19 cellular contexts compared by ENCODE assay signal in the genomic region with DNA sequence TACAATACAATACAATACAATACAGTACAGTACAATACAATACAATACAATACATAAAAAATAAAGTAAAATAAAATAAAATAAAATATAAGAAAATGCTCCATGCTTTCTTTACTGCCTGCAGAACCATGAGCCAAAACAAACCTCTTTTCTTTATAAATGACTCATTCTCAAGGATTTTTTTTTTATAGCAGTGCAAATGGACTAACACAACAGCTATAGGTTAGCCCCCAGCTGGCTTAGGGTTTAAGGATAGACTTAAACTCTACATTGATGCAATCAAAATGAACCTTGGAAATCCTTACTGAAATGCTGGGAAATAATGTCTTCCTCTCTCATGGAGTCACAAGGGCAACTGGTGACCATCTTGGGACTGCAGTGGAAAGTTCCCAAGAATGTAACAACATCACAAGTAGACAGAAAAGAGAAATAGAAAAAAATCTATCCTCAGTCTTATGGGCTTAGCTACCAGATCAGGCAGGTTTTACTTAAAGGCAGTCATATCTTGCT.
DNase-seq lines count a peak whose midpoint lies in the region; ATAC-seq, FAIRE-seq and TF ChIP-seq lines count a peak whose summit lies in the region.
"Had no signal": no experiment of that assay in that cellular context is flagged by ENCODE, and none has a peak within 500 bp of the region (broad histone marks: within the 10 kb centered on the region; RNA-seq: fewer than 3 reads in every experiment).

No MANE protein-coding gene starts in this region.

- H3K79me2 ChIP-seq in OCI-LY7 (ENCODE audit: insufficient read depth, low read depth, low read length) = no peaks in the 10 kb centered on the region

- no peak for TF ChIP-seq RAD21 in A549 (conservative IDR thresholded peaks at IDR 0.05 in 1 of 2, IDR thresholded peaks at IDR 0.05 in 1 of 2)

- H4K20me1 ChIP-seq in OCI-LY7 (ENCODE audit: insufficient read depth, low read length) = no peaks in the 10 kb centered on the region
- H4K20me1 ChIP-seq: BLaER1 treated with 17β-estradiol and CSF1 and Interleukin-3, amounts not matched to agents 10 nM and 100 nM had no signal

- H3K9me3 ChIP-seq in A549 (no peaks in the 10 kb centered on the region; the same call in 2 of the 3 replicates), OCI-LY7 (ENCODE audit: low read length) (no peaks in the 10 kb centered on the region), Peyer's patch (no peaks in the 10 kb centered on the region)
- H3K9me3 ChIP-seq: BLaER1 treated with 17β-estradiol and CSF1 and Interleukin-3, amounts not matched to agents 10 nM and 100 nM; SJSA1 had no signal

- no peak overlapping the region for H3K4me3 ChIP-seq in A549
- no peak overlapping the region for H3K4me3 ChIP-seq in brain microvascular endothelial cell (ENCODE audit: low read depth, low read length)
- H3K4me3 ChIP-seq in OCI-LY7 (ENCODE audit: low read depth, low read length, poor library complexity, severe bottlenecking) = no peak overlapping the region
- no peak overlapping the region for H3K4me3 ChIP-seq in Peyer's patch
- H3K4me3 ChIP-seq: BLaER1 treated with 17β-estradiol and CSF1 and Interleukin-3, amounts not matched to agents 10 nM and 100 nM; SJSA1 had no signal

- H2AFZ ChIP-seq in OCI-LY7 (ENCODE audit: low read length) = no peak overlapping the region

- POLR2A ChIA-PET in A549 (lab: Yijun Ruan, JAX) = no interaction called here
- POLR2A ChIA-PET in OCI-LY7 (lab: Charles Lee) = no interaction called here

- TF ChIP-seq CTCF in A549 (IDR thresholded peaks at IDR 0.05) (no peak), brain microvascular endothelial cell (IDR thresholded peaks at IDR 0.05; ENCODE audit: low read depth, low read length, missing control alignments) (no peak), OCI-LY7 (conservative IDR thresholded peaks at IDR 0.05; ENCODE audit: low read length) (no peak), Peyer's patch (IDR thresholded peaks at IDR 0.05) (no peak)

- BruUV-seq in OCI-LY7 (replicated peaks; lab: Mats Ljungman, UMichigan) = no TSS peak

- no peak for FAIRE-seq in A549 (lab: Jason Lieb, UNC)
- FAIRE-seq: A204.1 had no signal

- H3K4me2 ChIP-seq in A549 (no peak overlapping the region), OCI-LY7 (ENCODE audit: low read length) (no peak overlapping the region)
- H3K4me2 ChIP-seq: BLaER1 treated with 17β-estradiol and CSF1 and Interleukin-3, amounts not matched to agents 10 nM and 100 nM; KMS-11 had no signal

- in situ Hi-C loops in brain microvascular endothelial cell (cut with HindIII; ENCODE audit: low pct_ligation_motif_present, low sequenced_read_pairs) = no loop called here

- no peak for ATAC-seq in A549
- ATAC-seq: CD8-positive, alpha-beta T cell had no signal

- no peak for TF ChIP-seq EP300 in A549 (IDR thresholded peaks at IDR 0.05)

- H3K27me3 ChIP-seq in brain microvascular endothelial cell (replicated peaks) = no peaks in the 10 kb centered on the region
- no peaks in the 10 kb centered on the region for H3K27me3 ChIP-seq in Peyer's patch
- H3K27me3 ChIP-seq: BLaER1 treated with 17β-estradiol and CSF1 and Interleukin-3, amounts not matched to agents 10 nM and 100 nM; SJSA1 had no signal

- H3K9me2 ChIP-seq in OCI-LY7 (ENCODE audit: insufficient read depth, low read length) = no peaks in the 10 kb centered on the region

- TF ChIP-seq POLR2A in A549 (IDR thresholded peaks at IDR 0.05; ENCODE audit: low read length) (no peak), Peyer's patch (IDR thresholded peaks at IDR 0.05) (no peak)

- H3K4me1 ChIP-seq in A549 (peaks cover 37% of the 10 kb centered on the region), OCI-LY7 (ENCODE audit: insufficient read depth, low read length, poor library complexity, severe bottlenecking) (no peaks in the 10 kb centered on the region), Peyer's patch (no peaks in the 10 kb centered on the region)
- H3K4me1 ChIP-seq: BLaER1 treated with 17β-estradiol and CSF1 and Interleukin-3, amounts not matched to agents 10 nM and 100 nM had no signal

- peak overlapping the region; percentile 2 to 54; a peak in 2 of 6 replicates for H3K27ac ChIP-seq in A549
- no peak overlapping the region for H3K27ac ChIP-seq in brain microvascular endothelial cell
- H3K27ac ChIP-seq in OCI-LY7 (ENCODE audit: low read depth, low read length, poor library complexity, severe bottlenecking) = no peak overlapping the region
- no peak overlapping the region for H3K27ac ChIP-seq in Peyer's patch
- H3K27ac ChIP-seq: BLaER1 treated with 17β-estradiol and CSF1 and Interleukin-3, amounts not matched to agents 10 nM and 100 nM; KMS-11; SJSA1 had no signal

- CTCF ChIA-PET in A549 (lab: Yijun Ruan, JAX) (interaction anchor here (0.8 to 2.7 kb wide), 2 partner anchors 81 to 350 kb away, joined by 3 to 8 read pairs; no protein-coding TSS in a partner anchor), OCI-LY7 (lab: Charles Lee; ENCODE audit: unreplicated experiment) (no interaction called here)

- intact Hi-C loops in OCI-LY7 (cut with micrococcal nuclease; ENCODE audit: unreplicated experiment) = no loop called here

- DNase-seq in A549 (ENCODE audit: low read depth in 1 of 2, low spot score in 1 of 2) = no peak
- peak; percentile 49 for DNase-seq in HCEC 1CT
- DNase-seq in brain microvascular endothelial cell = peak; percentile 1
- DNase-seq in foreskin melanocyte = peak; percentile 63
- no peak for DNase-seq in OCI-LY7 (ENCODE audit: low spot score)
- no peak for DNase-seq in Peyer's patch
- DNase-seq in SIG-M5 treated with dmso at 0.1 percent for 504 hours (lab: John Stamatoyannopoulos, UW; ENCODE audit: unreplicated experiment) = no peak
- DNase-seq in superior temporal gyrus (ENCODE audit: extremely low spot score) = no peak
- DNase-seq: Calu3; CD8-positive, alpha-beta T cell; NCI-H1417; NCI-H187; NCI-H2227 treated with DMSO at 0.1 percent for 48 hours; NCI-H524; SW 1271 had no signal

- H3K36me3 ChIP-seq in brain microvascular endothelial cell (replicated peaks) = no peaks in the 10 kb centered on the region
- no peaks in the 10 kb centered on the region for H3K36me3 ChIP-seq in OCI-LY7 (ENCODE audit: insufficient read depth, low read length)
- no peaks in the 10 kb centered on the region for H3K36me3 ChIP-seq in Peyer's patch
- H3K36me3 ChIP-seq: BLaER1 treated with 17β-estradiol and CSF1 and Interleukin-3, amounts not matched to agents 10 nM and 100 nM; SJSA1 had no signal

TF ChIP-seq in A549, 52 proteins besides CTCF, POLR2A, EP300 and RAD21:
- no peak for TF ChIP-seq GATA3 (IDR thresholded peaks at IDR 0.05; ENCODE audit: borderline replicate concordance)

Comparison
In these comparisons a context has a peak if more than half of its experiments do, and no peak if none do; other contexts are left out.
1. DNase-seq: peak in HCEC 1CT (single experiment), brain microvascular endothelial cell (single experiment) and foreskin melanocyte (single experiment); none in A549 (0 of 2), OCI-LY7 (single experiment), Peyer's patch (0 of 3), SIG-M5 treated with dmso at 0.1 percent for 504 hours (single experiment) and superior temporal gyrus (single experiment).
2. H3K27ac ChIP-seq: peak in A549 (2 of 2); none in brain microvascular endothelial cell (single experiment), OCI-LY7 (single experiment) and Peyer's patch (0 of 4).